Comparison of ENCODE assay signal across 15 cellular contexts in genomic region chr1:9833632-9834031, GRCh38. TPM values are rescaled to one million over a fixed set of nuclear protein-coding genes. Genes with fewer than 3 reads are reported as not detected.
DNase-seq lines count a peak whose midpoint lies in the region; ATAC-seq and TF ChIP-seq lines count a peak whose summit lies in the region.
"Had no signal": no experiment of that assay in that cellular context is flagged by ENCODE, and none has a peak within 500 bp of the region (broad histone marks: within the 10 kb centered on the region; RNA-seq: fewer than 3 reads in every experiment).

No MANE protein-coding gene starts in this region.

- H3K27me3 Mint-ChIP-seq in immature natural killer cell (ENCODE audit: low read depth in 3 of 3): peaks cover 0 to 5% (median 2%) of the 10 kb centered on the region in 3 donors
- peaks cover 13% of the 10 kb centered on the region for H3K27me3 Mint-ChIP-seq in HFFc6 (ENCODE audit: insufficient read depth)
- H3K27me3 Mint-ChIP-seq: CD4-positive, alpha-beta T cell had no signal

- in situ Hi-C loops in transverse colon (cut with MboI; ENCODE audit: low pct_ligation_motif_present in 1 of 4, low pct_unique_long_range_greater_than_20kb in 1 of 4, low sequenced_read_pairs in 3 of 4): no loop called here

- no peaks in the 10 kb centered on the region for H3K27me3 ChIP-seq in transverse colon
- H3K27me3 ChIP-seq: BLaER1 treated with 17β-estradiol and CSF1 and Interleukin-3, amounts not matched to agents 10 nM and 100 nM had no signal

- DNase-seq in GM10248 (ENCODE audit: extremely low spot score) (peak; percentile 10), RWPE1 (ENCODE audit: low spot score) (no peak), immature natural killer cell (no peak), transverse colon (peak; percentile 1), HFFc6 (no peak)
- DNase-seq in stimulated activated naive CD8-positive, alpha-beta T cell treated with anti-CD3 and anti-CD28 coated beads, Interleukin-15, Interleukin-2, amounts not matched to agents 100 U/mL and 50 U/mL, for 24 hours: no peak
- DNase-seq: ACHN; Calu3; CD4-positive, alpha-beta T cell; DMS 273 treated with DMSO at 0.1 percent for 48 hours; GM23248 had no signal

- no peak for TF ChIP-seq EP300 in transverse colon (IDR thresholded peaks at IDR 0.05; ENCODE audit: low read depth)

- no peak overlapping the region for H3K4me3 ChIP-seq in transverse colon
- H3K4me3 ChIP-seq: BLaER1 treated with 17β-estradiol and CSF1 and Interleukin-3, amounts not matched to agents 10 nM and 100 nM; GM12878; GM23248; K562 had no signal

- peaks cover 8 to 22% (median 19%) of the 10 kb centered on the region in 4 donors for H3K4me1 ChIP-seq in transverse colon

- H3K4me3 Mint-ChIP-seq in immature natural killer cell (peak overlapping the region in 3 of 5 donors; percentile 50 to 67 (median 56)), HFFc6 (no peak overlapping the region)
- H3K4me3 Mint-ChIP-seq: CD4-positive, alpha-beta T cell had no signal

- POLR2A ChIA-PET in GM10248 (lab: Yijun Ruan, JAX): no interaction called here
- POLR2A ChIA-PET in RWPE1 (lab: Yijun Ruan, JAX; ENCODE audit: low non-redundant PET): no interaction called here

- H3K9me3 ChIP-seq in transverse colon: no peaks in the 10 kb centered on the region
- H3K9me3 ChIP-seq: BLaER1 treated with 17β-estradiol and CSF1 and Interleukin-3, amounts not matched to agents 10 nM and 100 nM had no signal

- no peak for TF ChIP-seq POLR2A in transverse colon (IDR thresholded peaks at IDR 0.05)

- CTCF ChIA-PET in GM10248 (lab: Yijun Ruan, JAX): interaction anchor here (1.2 kb wide), 2 partner anchors 10 to 49 kb away, joined by 3 read pairs; no protein-coding TSS in a partner anchor
- CTCF ChIA-PET in RWPE1 (lab: Yijun Ruan, JAX): interaction anchor here (0.7 kb wide), 1 partner anchor 8 kb away, joined by 3 read pairs; no protein-coding TSS in a partner anchor

- H3K27ac ChIP-seq in RWPE1 (peak overlapping the region; percentile 99), transverse colon (no peak overlapping the region)
- H3K27ac ChIP-seq: BLaER1 treated with 17β-estradiol and CSF1 and Interleukin-3, amounts not matched to agents 10 nM and 100 nM; GM23248 had no signal

- WGBS in transverse colon (ENCODE audit: low coverage in 1 of 2), 2 donors: 73% methylated on average over 3 of the region's 3 CpGs; no CpG with 5 or more reads in 1 of the 2 donors

- TF ChIP-seq CTCF in GM10248 (IDR thresholded peaks at IDR 0.05; ENCODE audit: control extremely low read depth, extremely low read depth, low read depth, missing control alignments) (no peak), RWPE1 (conservative IDR thresholded peaks at IDR 0.05; ENCODE audit: low read depth) (no peak), transverse colon (IDR thresholded peaks at IDR 0.05) (no peak), HFFc6 (IDR thresholded peaks at IDR 0.05) (no peak)

- no peaks in the 10 kb centered on the region for H3K36me3 ChIP-seq in transverse colon
- H3K36me3 ChIP-seq: BLaER1 treated with 17β-estradiol and CSF1 and Interleukin-3, amounts not matched to agents 10 nM and 100 nM had no signal

- H3K36me3 Mint-ChIP-seq in immature natural killer cell (no peaks in the 10 kb centered on the region), HFFc6 (ENCODE audit: low read depth) (no peaks in the 10 kb centered on the region)

- H3K4me1 Mint-ChIP-seq in immature natural killer cell (peaks cover 18 to 20% of the 10 kb centered on the region in 2 donors), HFFc6 (ENCODE audit: low read depth) (peaks cover 27% of the 10 kb centered on the region)

- peak overlapping the region in 3 of 6 donors; percentile 21 to 61 (median 41) for H3K27ac Mint-ChIP-seq in immature natural killer cell
- H3K27ac Mint-ChIP-seq in HFFc6: no peak overlapping the region
- H3K27ac Mint-ChIP-seq: CD4-positive, alpha-beta T cell had no signal

- ATAC-seq in stimulated activated naive CD8-positive, alpha-beta T cell treated with anti-CD3 and anti-CD28 coated beads, Interleukin-15, Interleukin-2, amounts not matched to agents 100 U/mL and 50 U/mL, for 24 hours: no peak
- ATAC-seq in HG02571 (IDR thresholded peaks at IDR 0.05; ENCODE audit: unreplicated experiment): no peak
- ATAC-seq: GM12878, K562 had no signal

- intact Hi-C loops in transverse colon (cut with DNase I; ENCODE audit: low total_unique reads): no loop called here

- H3K9me3 Mint-ChIP-seq in immature natural killer cell: peaks cover 0 to 2% (median 0%) of the 10 kb centered on the region in 6 donors
- no peaks in the 10 kb centered on the region for H3K9me3 Mint-ChIP-seq in HFFc6
- H3K9me3 Mint-ChIP-seq: CD4-positive, alpha-beta T cell had no signal

RNA-seq across cellular contexts. Expression of gene CLSTN1, which starts 9.9 kb away (rescaled TPM):
- polyA plus RNA-seq in immature natural killer cell: 10 to 100 TPM in 2 of 3 donors, 1 to 10 TPM in 1; 7.4 to 35.7 (median 11.0) TPM
- 100 to 1,000 TPM; 118 to 191 (median 143) TPM for total RNA-seq in transverse colon
- total RNA-seq in HFFc6 (2021; fragmentation: NEBNext Ultra II Directional; extraction: Animal tissue kit (Norgen Biotek cat#: 25700)): 100 to 1,000 TPM; 128 to 151 (median 137) TPM

Comparison
In these comparisons a context has a peak if more than half of its experiments do, and no peak if none do; other contexts are left out.
1. DNase-seq: peak in GM10248 (single experiment) and transverse colon (single experiment); none in RWPE1 (single experiment), immature natural killer cell (0 of 3), stimulated activated naive CD8-positive, alpha-beta T cell treated with anti-CD3 and anti-CD28 coated beads, Interleukin-15, Interleukin-2, amounts not matched to agents 100 U/mL and 50 U/mL, for 24 hours (single experiment) and HFFc6 (single experiment).